ENCODE assay signal across 13 cellular contexts in genomic region chr6:34383651-34384304, GRCh38. TPM values are rescaled to one million over a fixed set of nuclear protein-coding genes. Genes with fewer than 3 reads are reported as not detected.
DNase-seq lines count a peak whose midpoint lies in the region; ATAC-seq and TF ChIP-seq lines count a peak whose summit lies in the region.
"Had no signal": no experiment of that assay in that cellular context is flagged by ENCODE, and none has a peak within 500 bp of the region (broad histone marks: within the 10 kb centered on the region; RNA-seq: fewer than 3 reads in every experiment).

No MANE protein-coding gene starts in this region.

- ATAC-seq in WTC11: peak; percentile 67
- peak; percentile 73 for ATAC-seq in sciatic nerve
- no peak for ATAC-seq in left colon
- ATAC-seq: esophagus mucosa had no signal

- POLR2A ChIA-PET in WTC11 (lab: Charles Lee): interaction anchor here (0.6 kb wide), 1 partner anchor 487 kb away, joined by 3 read pairs; no protein-coding TSS in a partner anchor

- DNase-seq in CD14-positive monocyte (ENCODE audit: low spot score) (no peak), WTC11 (ENCODE audit: low spot score) (no peak), fibroblast of peridontal ligament (ENCODE audit: extremely low read depth) (peak; percentile 70), sciatic nerve (ENCODE audit: low spot score) (no peak), left colon (no peak), GM19238 (ENCODE audit: insufficient read length, low spot score) (no peak), medulla oblongata (ENCODE audit: extremely low spot score) (no peak)
- no peak for DNase-seq in effector CD8-positive, alpha-beta T cell (lab: John Stamatoyannopoulos, UW)
- DNase-seq: NCI-H1092 treated with DMSO at 0.1 percent for 48 hours; NK-92 treated with Interleukin-12 subunit alpha and Interleukin-12 subunit beta, amount 100 ng/mL, for 24 hours; right lobe of liver had no signal

- H3K4me3 Mint-ChIP-seq in CD14-positive monocyte (no peak overlapping the region), WTC11 (no peak overlapping the region)
- H3K4me3 Mint-ChIP-seq: T-helper 1 cell treated with Interleukin-12 subunit alpha and Interleukin-12 subunit beta and Interleukin-4 antibody, amounts not matched to agents 30 μg/mL and 1 μg/mL, for 36 hours had no signal

- peaks cover 6 to 11% of the 10 kb centered on the region in 2 donors for H3K36me3 Mint-ChIP-seq in CD14-positive monocyte
- H3K36me3 Mint-ChIP-seq in WTC11: no peaks in the 10 kb centered on the region

- H3K27me3 Mint-ChIP-seq in CD14-positive monocyte (ENCODE audit: low read depth in 3 of 3) (no peaks in the 10 kb centered on the region), WTC11 (ENCODE audit: low read depth) (no peaks in the 10 kb centered on the region)

- TF ChIP-seq CTCF in CD14-positive monocyte (IDR thresholded peaks at IDR 0.05): no peak
- TF ChIP-seq CTCF in WTC11 (IDR thresholded peaks at IDR 0.05): no peak

- intact Hi-C loops in CD14-positive monocyte (cut with micrococcal nuclease): loop anchor here in 1 of 2 donors (5.0 kb wide), 1 partner anchor 41 kb away; no protein-coding TSS in a partner anchor
- intact Hi-C loops in sciatic nerve (cut with DNase I): no loop called here
- intact Hi-C loops in left colon (cut with DNase I, micrococcal nuclease): no loop called here

- CTCF ChIA-PET in WTC11 (lab: Charles Lee): interaction anchor here (0.6 to 0.9 kb wide), 2 partner anchors 135 to 613 kb away, joined by 3 read pairs; partner anchors contain the start of gene SMIM29

- peaks cover 0 to 1% (median 0%) of the 10 kb centered on the region in 7 donors for H3K9me3 Mint-ChIP-seq in CD14-positive monocyte
- H3K9me3 Mint-ChIP-seq in WTC11: no peaks in the 10 kb centered on the region
- H3K9me3 Mint-ChIP-seq: T-helper 1 cell treated with Interleukin-12 subunit alpha and Interleukin-12 subunit beta and Interleukin-4 antibody, amounts not matched to agents 30 μg/mL and 1 μg/mL, for 36 hours had no signal

- H3K27ac Mint-ChIP-seq in CD14-positive monocyte (peak overlapping the region; percentile 21 to 76 (median 55)), WTC11 (peak overlapping the region; percentile 85)
- H3K27ac Mint-ChIP-seq: T-helper 1 cell treated with Interleukin-12 subunit alpha and Interleukin-12 subunit beta and Interleukin-4 antibody, amounts not matched to agents 30 μg/mL and 1 μg/mL, for 36 hours had no signal

- peaks cover 40% of the 10 kb centered on the region for H3K4me1 Mint-ChIP-seq in CD14-positive monocyte
- H3K4me1 Mint-ChIP-seq in WTC11: peaks cover 30% of the 10 kb centered on the region

TF ChIP-seq in WTC11, 78 proteins besides CTCF, POLR2A, EP300 and RAD21:
- TF ChIP-seq ZNF396 (CRISPR knock-in tag; IDR thresholded peaks at IDR 0.05; ENCODE audit: borderline replicate concordance) (no peak), USF2 (CRISPR knock-in tag; IDR thresholded peaks at IDR 0.05) (no peak), ZNF263 (CRISPR knock-in tag; IDR thresholded peaks at IDR 0.05; ENCODE audit: low read depth) (no peak), NFE2L1 (CRISPR knock-in tag; IDR thresholded peaks at IDR 0.05) (no peak), ESRRA (CRISPR knock-in tag; IDR thresholded peaks at IDR 0.05; ENCODE audit: borderline replicate concordance) (no peak), ZNF317 (CRISPR knock-in tag; IDR thresholded peaks at IDR 0.05; ENCODE audit: borderline replicate concordance, low read depth) (no peak), GABPB1 (CRISPR knock-in tag; IDR thresholded peaks at IDR 0.05) (no peak), EMX1 (CRISPR knock-in tag; IDR thresholded peaks at IDR 0.05) (no peak), MAX (CRISPR knock-in tag; IDR thresholded peaks at IDR 0.05) (no peak), ETV6 (CRISPR knock-in tag; IDR thresholded peaks at IDR 0.05) (no peak)

RNA-seq across cellular contexts. Expression of gene NUDT3, which starts 8.7 kb away (rescaled TPM):
- polyA plus RNA-seq in CD14-positive monocyte: 10 to 100 TPM in 1 of 2 donors, 1 to 10 TPM in 1; 9.3 to 10.9 TPM
- 24.6 to 30.0 TPM (median 24.8 TPM) in 3 replicates for total RNA-seq in WTC11 (2021)
- 83.1 TPM for total RNA-seq in sciatic nerve
- total RNA-seq in left colon: 10 to 100 TPM; 19.5 to 21.9 TPM

RNA-seq across cellular contexts. Expression of gene RPS10, which starts 42.1 kb away (rescaled TPM):
- polyA plus RNA-seq in CD14-positive monocyte: 1,000 to 10,000 TPM in 1 of 2 donors, 100 to 1,000 TPM in 1; 645 to 1,054 TPM
- total RNA-seq in WTC11 (2021) (2,184 to 2,437 TPM (median 2,411 TPM) in 3 replicates), sciatic nerve (744 TPM), left colon (100 to 1,000 TPM; 904 to 935 TPM)
